ENCODE assay signal across 17 cellular contexts in the genomic region with DNA sequence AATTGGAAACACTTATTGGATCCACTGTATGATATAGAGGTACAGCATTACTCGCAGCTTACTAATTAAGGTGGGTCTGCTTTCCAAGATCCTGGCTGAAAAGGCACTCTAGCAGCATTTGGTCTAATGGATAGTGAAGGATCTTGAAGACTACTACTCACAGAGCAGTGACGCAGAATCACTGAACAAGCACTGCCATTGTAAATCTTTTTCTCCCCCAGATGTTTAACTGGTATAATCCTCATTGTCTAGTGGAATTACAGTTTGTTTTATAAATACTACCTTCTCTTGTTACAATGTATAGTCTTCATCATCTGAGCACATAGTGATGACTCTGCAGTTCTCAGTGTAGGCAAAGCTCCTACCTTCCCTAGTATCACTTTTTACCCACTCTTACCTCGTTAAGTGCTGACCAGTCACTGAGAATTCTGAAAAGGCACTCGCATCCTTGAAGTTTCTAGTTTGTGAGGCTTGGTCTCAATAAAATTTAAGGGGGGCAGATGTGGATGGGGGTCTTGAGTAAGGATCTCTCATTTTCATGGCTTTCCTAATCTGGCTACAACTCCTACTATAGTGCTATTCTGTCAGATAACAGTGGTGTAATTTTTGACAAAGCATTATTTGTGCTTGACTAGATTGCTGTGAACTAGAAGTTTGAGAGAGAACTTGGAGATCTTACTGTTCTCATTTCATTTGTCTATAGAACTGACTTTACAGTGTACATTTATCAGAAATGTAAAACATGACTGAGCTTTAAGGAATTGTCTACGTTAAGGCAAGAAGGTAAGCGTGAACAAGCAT. TPM values are rescaled to one million over a fixed set of nuclear protein-coding genes. Genes with fewer than 3 reads are reported as not detected.
DNase-seq lines count a peak whose midpoint lies in the region; ATAC-seq and TF ChIP-seq lines count a peak whose summit lies in the region.
"Had no signal": no experiment of that assay in that cellular context is flagged by ENCODE, and none has a peak within 500 bp of the region (broad histone marks: within the 10 kb centered on the region; RNA-seq: fewer than 3 reads in every experiment).

No MANE protein-coding gene starts in this region.

- ATAC-seq in HG02885 (IDR thresholded peaks at IDR 0.05; ENCODE audit: poor library complexity, unreplicated experiment) = no peak
- ATAC-seq in HG03045 (IDR thresholded peaks at IDR 0.05; ENCODE audit: unreplicated experiment) = no peak
- ATAC-seq: activated T-cell treated with anti-CD3 and anti-CD28 coated beads, Interleukin-2, amount 50 U/mL, for 4 hours; GM12878 had no signal

- H3K9me3 Mint-ChIP-seq in IgD-negative memory B cell = no peaks in the 10 kb centered on the region
- no peaks in the 10 kb centered on the region for H3K9me3 Mint-ChIP-seq in activated T-helper 2 cell treated with anti-CD3 and anti-CD28 coated beads, Interferon-gamma antibody, Interleukin-2, Interleukin-4, amounts not matched to agents 10 μg/mL and 5 μg/mL and 100 μg/mL, durations not matched to agents 14 hours and 24 hours and 36 hours
- H3K9me3 Mint-ChIP-seq: activated T-cell treated with anti-CD3 and anti-CD28 coated beads, Interleukin-2, amount 50 U/mL, for 4 hours had no signal

- H3K27ac Mint-ChIP-seq in IgD-negative memory B cell = peak overlapping the region in 2 of 3 donors; percentile 29 to 39
- peak overlapping the region; percentile 6 for H3K27ac Mint-ChIP-seq in activated T-helper 2 cell treated with anti-CD3 and anti-CD28 coated beads, Interferon-gamma antibody, Interleukin-2, Interleukin-4, amounts not matched to agents 10 μg/mL and 5 μg/mL and 100 μg/mL, durations not matched to agents 14 hours and 24 hours and 36 hours

- H3K4me3 ChIP-seq in A673 (ENCODE audit: low read depth, low read length, poor library complexity, severe bottlenecking) = no peak overlapping the region
- H3K4me3 ChIP-seq: ascending aorta, GM12878 had no signal

- H3K4me1 Mint-ChIP-seq in IgD-negative memory B cell = peaks cover 40 to 59% (median 55%) of the 10 kb centered on the region in 3 donors
- H3K4me1 Mint-ChIP-seq in activated T-helper 2 cell treated with anti-CD3 and anti-CD28 coated beads, Interferon-gamma antibody, Interleukin-2, Interleukin-4, amounts not matched to agents 10 μg/mL and 5 μg/mL and 100 μg/mL, durations not matched to agents 14 hours and 24 hours and 36 hours (ENCODE audit: low read depth) = peaks cover 63% of the 10 kb centered on the region

- no peaks in the 10 kb centered on the region for H3K9me3 ChIP-seq in A673 (ENCODE audit: low read depth, low read length, poor library complexity, severe bottlenecking)
- H3K9me3 ChIP-seq: ascending aorta had no signal

- no peaks in the 10 kb centered on the region for H3K27me3 Mint-ChIP-seq in IgD-negative memory B cell
- no peaks in the 10 kb centered on the region for H3K27me3 Mint-ChIP-seq in activated T-helper 2 cell treated with anti-CD3 and anti-CD28 coated beads, Interferon-gamma antibody, Interleukin-2, Interleukin-4, amounts not matched to agents 10 μg/mL and 5 μg/mL and 100 μg/mL, durations not matched to agents 14 hours and 24 hours and 36 hours (ENCODE audit: low read depth)

- no peaks in the 10 kb centered on the region for H3K27me3 ChIP-seq in A673 (replicated peaks; ENCODE audit: insufficient read depth, low read depth, low read length, poor library complexity)
- H3K27me3 ChIP-seq: ascending aorta had no signal

- in situ Hi-C loops in ACHN (cut with HindIII; ENCODE audit: low pct_ligation_motif_present, low pct_unique_long_range_greater_than_20kb, low sequenced_read_pairs) = no loop called here

- peaks cover 2% of the 10 kb centered on the region for H3K36me3 Mint-ChIP-seq in IgD-negative memory B cell
- H3K36me3 Mint-ChIP-seq in activated T-helper 2 cell treated with anti-CD3 and anti-CD28 coated beads, Interferon-gamma antibody, Interleukin-2, Interleukin-4, amounts not matched to agents 10 μg/mL and 5 μg/mL and 100 μg/mL, durations not matched to agents 14 hours and 24 hours and 36 hours (ENCODE audit: low read depth) = peaks cover 18% of the 10 kb centered on the region

- H3K27ac ChIP-seq in A673 (ENCODE audit: low read depth, low read length, poor library complexity, severe bottlenecking) = peak overlapping the region; percentile 58
- H3K27ac ChIP-seq: ascending aorta had no signal

- no TSS peak for BruUV-seq in A673 (replicated peaks; lab: Mats Ljungman, UMichigan)

- no peak overlapping the region for H3K4me3 Mint-ChIP-seq in IgD-negative memory B cell
- H3K4me3 Mint-ChIP-seq in activated T-helper 2 cell treated with anti-CD3 and anti-CD28 coated beads, Interferon-gamma antibody, Interleukin-2, Interleukin-4, amounts not matched to agents 10 μg/mL and 5 μg/mL and 100 μg/mL, durations not matched to agents 14 hours and 24 hours and 36 hours (ENCODE audit: low read depth) = no peak overlapping the region
- H3K4me3 Mint-ChIP-seq: activated T-cell treated with anti-CD3 and anti-CD28 coated beads, Interleukin-2, amount 50 U/mL, for 4 hours had no signal

- no peak for TF ChIP-seq CTCF in A673 (conservative IDR thresholded peaks at IDR 0.05; ENCODE audit: low read depth, low read length)

- POLR2A ChIA-PET in A673 (lab: Charles Lee; ENCODE audit: low non-redundant PET) = no interaction called here

- intact Hi-C loops in A673 (cut with micrococcal nuclease; ENCODE audit: unreplicated experiment) = no loop called here
- intact Hi-C loops in activated T-helper 2 cell treated with anti-CD3 and anti-CD28 coated beads, Interferon-gamma antibody, Interleukin-2, Interleukin-4, amounts not matched to agents 10 μg/mL and 5 μg/mL and 100 μg/mL, durations not matched to agents 14 hours and 24 hours and 36 hours (cut with micrococcal nuclease) = no loop called here

- DNase-seq in A673 (ENCODE audit: low spot score) (no peak), medulla oblongata (ENCODE audit: extremely low spot score) (peak; percentile 67), ACHN (no peak), COLO668 (lab: John Stamatoyannopoulos, UW; ENCODE audit: unreplicated experiment) (no peak)
- DNase-seq in activated T-helper 2 cell treated with anti-CD3 and anti-CD28 coated beads, Interferon-gamma antibody, Interleukin-2, Interleukin-4, amounts not matched to agents 10 μg/mL and 5 μg/mL and 100 μg/mL, durations not matched to agents 14 hours and 24 hours and 36 hours (ENCODE audit: low spot score) = no peak
- DNase-seq: activated CD4-positive, alpha-beta T cell treated with anti-CD3 and anti-CD28 coated beads for 1 hour; activated T-cell treated with anti-CD3 and anti-CD28 coated beads, Interleukin-2, amount 50 U/mL, for 4 hours; AML-193; effector CD8-positive, alpha-beta T cell; kidney; NK-92 treated with Interleukin-12 subunit alpha and Interleukin-12 subunit beta, amount 100 ng/mL, for 24 hours; stimulated activated CD4-positive, alpha-beta T cell treated with anti-CD3 and anti-CD28 coated beads, Interleukin-2, amount 100 ng/mL, for 24 hours had no signal

- H3K4me1 ChIP-seq in A673 (ENCODE audit: insufficient read depth, low read length, poor library complexity, severe bottlenecking) = peaks cover 32% of the 10 kb centered on the region

- CTCF ChIA-PET in A673 (lab: Charles Lee) = no interaction called here

- H3K36me3 ChIP-seq in A673 (ENCODE audit: insufficient read depth, low read length, poor library complexity, severe bottlenecking) = peaks cover 3% of the 10 kb centered on the region
- H3K36me3 ChIP-seq: ascending aorta had no signal

RNA-seq across cellular contexts. Expression of a gene that starts 23.2 kb away (rescaled TPM):
- total RNA-seq in A673 (2021) = 50.9 and 56.4 TPM in 2 replicates
- polyA plus RNA-seq in IgD-negative memory B cell = 5.8 TPM
- total RNA-seq in activated T-helper 2 cell treated with anti-CD3 and anti-CD28 coated beads, Interferon-gamma antibody, Interleukin-2, Interleukin-4, amounts not matched to agents 10 μg/mL and 5 μg/mL and 100 μg/mL, durations not matched to agents 14 hours and 24 hours and 36 hours = 55.8 and 58.7 TPM in 2 replicates
